28 cellular contexts compared by ENCODE assay signal in genomic region chr15:82655606-82656005, GRCh38. TPM values are rescaled to one million over a fixed set of nuclear protein-coding genes. Genes with fewer than 3 reads are reported as not detected.
"Had no signal": no experiment of that assay in that cellular context is flagged by ENCODE, and none has a peak within 500 bp of the region (broad histone marks: within the 10 kb centered on the region; RNA-seq: fewer than 3 reads in every experiment).

No MANE protein-coding gene starts in this region.

- DNase-seq: activated B cell treated with CpG ODN at 0.5 μM for 24 hours; activated CD4-positive, alpha-beta memory T cell treated with anti-CD3 and anti-CD28 coated beads for 36 hours; activated CD4-positive, alpha-beta T cell treated with anti-CD3 and anti-CD28 coated beads for 4 hours; activated CD4-positive, alpha-beta T cell treated with anti-CD3 and anti-CD28 coated beads, Interleukin-2, amount 10 ng/mL, durations not matched to agents 24 days and 14 days; activated CD4-positive, alpha-beta T cell treated with anti-CD3 and anti-CD28 coated beads, Interleukin-2, amount 50 U/mL, for 1 hour; activated CD4-positive, alpha-beta T cell treated with anti-CD3 and anti-CD28 coated beads, Interleukin-2, amount 50 U/mL, for 4 hours; activated CD4-positive, CD25-positive, alpha-beta regulatory T cell treated with anti-CD3 and anti-CD28 coated beads, Interleukin-2, amount 50 U/mL, for 72 hours; activated CD8-positive, alpha-beta memory T cell treated with anti-CD3 and anti-CD28 coated beads, Interleukin-2, amount 10 ng/mL, durations not matched to agents 7 days and 5 days; activated CD8-positive, alpha-beta memory T cell treated with anti-CD3 and anti-CD28 coated beads, Interleukin-2, amount 50 U/mL, for 48 hours; activated CD8-positive, alpha-beta T cell treated with anti-CD3 and anti-CD28 coated beads for 36 hours; activated effector memory CD4-positive, alpha-beta T cell treated with Interleukin-2 at 50 U/mL for 16 hours; activated gamma-delta T cell; activated naive CD4-positive, alpha-beta T cell treated with anti-CD3 and anti-CD28 coated beads, Interleukin-2, amount 10 ng/mL, durations not matched to agents 7 days and 5 days; activated naive CD4-positive, alpha-beta T cell treated with Interleukin-2 at 50 U/mL for 16 hours; activated naive CD8-positive, alpha-beta T cell treated with anti-CD3 and anti-CD28 coated beads, Interleukin-2, amount 10 ng/mL, durations not matched to agents 7 days and 5 days; activated naive CD8-positive, alpha-beta T cell treated with anti-CD3 and anti-CD28 coated beads, Interleukin-2, amount 50 U/mL, for 24 hours; activated T-cell treated with anti-CD3 and anti-CD28 coated beads, Interleukin-2, amount 50 U/mL, for 24 hours; activated T-cell treated with anti-CD3 and anti-CD28 coated beads, Interleukin-2, amount 50 U/mL, for 48 hours; amygdala; anterior cingulate cortex; central memory CD4-positive, alpha-beta T cell; T-helper 1 cell; T-helper 2 cell; T-helper 9 cell had no signal

- H3K36me3 ChIP-seq: ascending aorta had no signal

- H3K4me1 ChIP-seq: ascending aorta had no signal

- H3K4me3 ChIP-seq: ascending aorta had no signal

- H3K27me3 ChIP-seq: ascending aorta had no signal

- FAIRE-seq: TTC549 had no signal

- H3K9me3 ChIP-seq: ascending aorta had no signal

- H3K27ac ChIP-seq: ascending aorta, VCaP had no signal

RNA-seq across cellular contexts. Expression of gene CPEB1, which starts 8.4 kb away (rescaled TPM):
- total RNA-seq: activated B cell treated with CpG ODN at 0.5 μM for 24 hours; activated CD4-positive, alpha-beta T cell treated with anti-CD3 and anti-CD28 coated beads, Interleukin-2, amount 10 ng/mL, durations not matched to agents 24 days and 14 days; activated CD8-positive, alpha-beta memory T cell treated with anti-CD3 and anti-CD28 coated beads, Interleukin-2, amount 10 ng/mL, durations not matched to agents 7 days and 5 days; activated T-helper 2 cell treated with anti-CD3 and anti-CD28 coated beads, Interferon-gamma antibody, Interleukin-2, Interleukin-4, amounts not matched to agents 10 μg/mL and 5 μg/mL and 100 μg/mL, durations not matched to agents 14 hours and 24 hours and 36 hours had no signal

RNA-seq across cellular contexts. Expression of gene AP3B2, which starts 54.1 kb away (rescaled TPM):
- total RNA-seq: activated CD4-positive, alpha-beta T cell treated with anti-CD3 and anti-CD28 coated beads, Interleukin-2, amount 10 ng/mL, durations not matched to agents 24 days and 14 days; activated CD8-positive, alpha-beta memory T cell treated with anti-CD3 and anti-CD28 coated beads, Interleukin-2, amount 10 ng/mL, durations not matched to agents 7 days and 5 days; activated T-helper 2 cell treated with anti-CD3 and anti-CD28 coated beads, Interferon-gamma antibody, Interleukin-2, Interleukin-4, amounts not matched to agents 10 μg/mL and 5 μg/mL and 100 μg/mL, durations not matched to agents 14 hours and 24 hours and 36 hours; ascending aorta had no signal
